ENCODE assay signal across 17 cellular contexts in genomic region chr2:120567128-120567527, GRCh38.
"Had no signal": no experiment of that assay in that cellular context is flagged by ENCODE, and none has a peak within 500 bp of the region (broad histone marks: within the 10 kb centered on the region; RNA-seq: fewer than 3 reads in every experiment).

No MANE protein-coding gene starts in this region.

- H3K4me3 Mint-ChIP-seq: activated CD4-positive, alpha-beta memory T cell treated with anti-CD3 and anti-CD28 coated beads, Interleukin-2, amount 10 ng/mL, durations not matched to agents 7 days and 5 days; activated naive CD8-positive, alpha-beta T cell treated with anti-CD3 and anti-CD28 coated beads for 36 hours; memory B cell; nephron progenitor cell; stimulated activated naive B cell treated with anti-CD40 and anti-IgM and Interleukin-4, amounts not matched to agents 10 μg/mL and 1 μg/mL and 100 μg/mL, for 72 hours had no signal

- H3K9me3 Mint-ChIP-seq: activated CD4-positive, alpha-beta memory T cell treated with anti-CD3 and anti-CD28 coated beads, Interleukin-2, amount 10 ng/mL, durations not matched to agents 7 days and 5 days; activated naive CD8-positive, alpha-beta T cell treated with anti-CD3 and anti-CD28 coated beads for 36 hours; memory B cell; nephron progenitor cell; stimulated activated naive B cell treated with anti-CD40 and anti-IgM and Interleukin-4, amounts not matched to agents 10 μg/mL and 1 μg/mL and 100 μg/mL, for 72 hours had no signal

- H3K27ac ChIP-seq: cardiac muscle cell, epithelial cell of prostate, upper lobe of left lung had no signal

- H3K36me3 Mint-ChIP-seq: activated naive CD8-positive, alpha-beta T cell treated with anti-CD3 and anti-CD28 coated beads for 36 hours; memory B cell; stimulated activated naive B cell treated with anti-CD40 and anti-IgM and Interleukin-4, amounts not matched to agents 10 μg/mL and 1 μg/mL and 100 μg/mL, for 72 hours had no signal

- H3K27me3 ChIP-seq: upper lobe of left lung had no signal

- H3K4me1 ChIP-seq: upper lobe of left lung had no signal

- H3K36me3 ChIP-seq: cardiac muscle cell, upper lobe of left lung had no signal

- H3K4me3 ChIP-seq: cardiac muscle cell, upper lobe of left lung had no signal

- H3K9me3 ChIP-seq: upper lobe of left lung had no signal

- H3K27me3 Mint-ChIP-seq: activated CD4-positive, alpha-beta memory T cell treated with anti-CD3 and anti-CD28 coated beads, Interleukin-2, amount 10 ng/mL, durations not matched to agents 7 days and 5 days; activated naive CD8-positive, alpha-beta T cell treated with anti-CD3 and anti-CD28 coated beads for 36 hours; stimulated activated naive B cell treated with anti-CD40 and anti-IgM and Interleukin-4, amounts not matched to agents 10 μg/mL and 1 μg/mL and 100 μg/mL, for 72 hours had no signal

- DNase-seq: activated CD4-positive, alpha-beta memory T cell treated with anti-CD3 and anti-CD28 coated beads, Interleukin-2, amount 10 ng/mL, durations not matched to agents 7 days and 5 days; activated CD4-positive, alpha-beta T cell treated with anti-CD3 and anti-CD28 coated beads for 1 hour; activated gamma-delta T cell treated with Interleukin-2 at 50 U/mL for 16 hours; activated naive CD8-positive, alpha-beta T cell treated with anti-CD3 and anti-CD28 coated beads for 36 hours; activated T-cell treated with anti-CD3 and anti-CD28 coated beads, Interleukin-2, amount 50 U/mL, for 48 hours; anterior cingulate cortex; cortex of kidney; effector CD8-positive, alpha-beta T cell; nephron progenitor cell; stimulated activated CD4-positive, alpha-beta T cell treated with anti-CD3 and anti-CD28 coated beads, Interleukin-2, amount 100 ng/mL, for 24 hours; stimulated activated naive B cell treated with anti-CD40 and anti-IgM and Interleukin-4, amounts not matched to agents 10 μg/mL and 1 μg/mL and 100 μg/mL, for 72 hours; T1000; upper lobe of left lung had no signal

- H3K4me1 Mint-ChIP-seq: activated CD4-positive, alpha-beta memory T cell treated with anti-CD3 and anti-CD28 coated beads, Interleukin-2, amount 10 ng/mL, durations not matched to agents 7 days and 5 days; activated naive CD8-positive, alpha-beta T cell treated with anti-CD3 and anti-CD28 coated beads for 36 hours; stimulated activated naive B cell treated with anti-CD40 and anti-IgM and Interleukin-4, amounts not matched to agents 10 μg/mL and 1 μg/mL and 100 μg/mL, for 72 hours had no signal

- H3K27ac Mint-ChIP-seq: activated CD4-positive, alpha-beta memory T cell treated with anti-CD3 and anti-CD28 coated beads, Interleukin-2, amount 10 ng/mL, durations not matched to agents 7 days and 5 days; activated naive CD8-positive, alpha-beta T cell treated with anti-CD3 and anti-CD28 coated beads for 36 hours; memory B cell; nephron progenitor cell; stimulated activated naive B cell treated with anti-CD40 and anti-IgM and Interleukin-4, amounts not matched to agents 10 μg/mL and 1 μg/mL and 100 μg/mL, for 72 hours had no signal

- ATAC-seq: left lobe of liver; stimulated activated naive B cell treated with anti-CD40 and anti-IgM and Interleukin-4, amounts not matched to agents 10 μg/mL and 1 μg/mL and 100 μg/mL, for 72 hours had no signal
